Comparison of ENCODE assay signal across 8 cellular contexts in genomic region chr11:33869511-33870422, GRCh38. TPM values are rescaled to one million over a fixed set of nuclear protein-coding genes. Genes with fewer than 3 reads are reported as not detected.
DNase-seq lines count a peak whose midpoint lies in the region; ATAC-seq and TF ChIP-seq lines count a peak whose summit lies in the region.

No MANE protein-coding gene starts in this region.

- POLR2A ChIA-PET in activated CD8-positive, alpha-beta T cell treated with anti-CD3 and anti-CD28 coated beads, Interleukin-2, amount 10 ng/mL, durations not matched to agents 7 days and 5 days (lab: Charles Lee): no interaction called here

- peak overlapping the region; percentile 32 for H4K8ac ChIP-seq in neuronal stem cell (ENCODE audit: low read depth, low read length)

- no peaks in the 10 kb centered on the region for H3K9me3 Mint-ChIP-seq in activated CD8-positive, alpha-beta T cell treated with anti-CD3 and anti-CD28 coated beads, Interleukin-2, amount 10 ng/mL, durations not matched to agents 7 days and 5 days (ENCODE audit: insufficient read depth)
- H3K9me3 Mint-ChIP-seq in glutamatergic neuron (ENCODE audit: unreplicated experiment): no peaks in the 10 kb centered on the region

- peaks cover 71% of the 10 kb centered on the region for H3K4me1 ChIP-seq in DOHH2 (ENCODE audit: control insufficient read depth, low read length)
- H3K4me1 ChIP-seq in neuronal stem cell (ENCODE audit: control insufficient read depth in 2 of 2, insufficient read depth in 1 of 2, low read depth in 1 of 2, low read length in 2 of 2): peaks cover 5 to 8% of the 10 kb centered on the region in 2 donors

- peak overlapping the region; percentile 93 for H3K18ac ChIP-seq in neuronal stem cell (ENCODE audit: low read length)

- peaks cover 4% of the 10 kb centered on the region for H4K20me1 ChIP-seq in DOHH2 (ENCODE audit: control insufficient read depth, insufficient read depth, low read depth, low read length)

- H3K27me3 ChIP-seq in DOHH2 (ENCODE audit: control insufficient read depth, low read length): no peaks in the 10 kb centered on the region
- peaks cover 7 to 95% (median 33%) of the 10 kb centered on the region in 3 experiments for H3K27me3 ChIP-seq in neuronal stem cell (ENCODE audit: control insufficient read depth in 3 of 3, insufficient read depth in 3 of 3, low read depth in 1 of 3, low read length in 3 of 3)

- H3K79me2 ChIP-seq in DOHH2 (ENCODE audit: control insufficient read depth, low read length): peaks cover 43% of the 10 kb centered on the region

- H3K36me3 ChIP-seq in DOHH2 (ENCODE audit: control insufficient read depth, low read length) (peaks cover 30% of the 10 kb centered on the region), neuronal stem cell (replicated peaks in 1 of 2; ENCODE audit: control insufficient read depth in 2 of 2, insufficient read depth in 2 of 2, low read length in 2 of 2) (no peaks in the 10 kb centered on the region)

- H3K27ac ChIP-seq in DOHH2 (ENCODE audit: low read depth, low read length) (peak overlapping the region; percentile 80), neuronal stem cell (replicated peaks; ENCODE audit: low read length) (no peak overlapping the region)

- no peak overlapping the region for H3K14ac ChIP-seq in neuronal stem cell (ENCODE audit: low read length)

- DNase-seq in NCI-H1930 (lab: John Stamatoyannopoulos, UW) (peak; percentile 24 to 53), glutamatergic neuron (peak; percentile 74), neuronal stem cell (ENCODE audit: low spot score) (no peak)
- no peak for DNase-seq in activated CD8-positive, alpha-beta T cell treated with anti-CD3 and anti-CD28 coated beads, Interleukin-2, amount 10 ng/mL, durations not matched to agents 7 days and 5 days

- H3K9me2 ChIP-seq in DOHH2 (replicated peaks; ENCODE audit: control insufficient read depth, low read length): no peaks in the 10 kb centered on the region

- peak overlapping the region; percentile 93 for H2AFZ ChIP-seq in neuronal stem cell (ENCODE audit: low read length)

- H3K4me3 Mint-ChIP-seq in activated CD8-positive, alpha-beta T cell treated with anti-CD3 and anti-CD28 coated beads, Interleukin-2, amount 10 ng/mL, durations not matched to agents 7 days and 5 days: peak overlapping the region; percentile 75
- H3K4me3 Mint-ChIP-seq in glutamatergic neuron (ENCODE audit: unreplicated experiment): peak overlapping the region; percentile 94

- H3K36me3 Mint-ChIP-seq in activated CD8-positive, alpha-beta T cell treated with anti-CD3 and anti-CD28 coated beads, Interleukin-2, amount 10 ng/mL, durations not matched to agents 7 days and 5 days (ENCODE audit: low read depth): no peaks in the 10 kb centered on the region
- no peaks in the 10 kb centered on the region for H3K36me3 Mint-ChIP-seq in glutamatergic neuron (ENCODE audit: unreplicated experiment)

- H3K9ac ChIP-seq in neuronal stem cell (ENCODE audit: low read depth, low read length, poor library complexity): peak overlapping the region; percentile 44

- H2BK5ac ChIP-seq in neuronal stem cell (ENCODE audit: low read length): no peak overlapping the region

- no CpG with 5 or more reads among the region's 81 CpGs for WGBS in neuronal stem cell (ENCODE audit: extremely low coverage in 2 of 2, insufficient read length in 2 of 2, insufficient replicate concordance in 1 of 2), 2 donors

- peak; percentile 42 for ATAC-seq in GM21619 (IDR thresholded peaks at IDR 0.05; ENCODE audit: unreplicated experiment)
- peak; percentile 60 for ATAC-seq in activated CD8-positive, alpha-beta T cell treated with anti-CD3 and anti-CD28 coated beads, Interleukin-2, amount 10 ng/mL, durations not matched to agents 7 days and 5 days
- no peak for ATAC-seq in GM18520 (IDR thresholded peaks at IDR 0.05; ENCODE audit: unreplicated experiment)
- ATAC-seq in GM21515 (IDR thresholded peaks at IDR 0.05; ENCODE audit: unreplicated experiment): no peak

- no peak overlapping the region for H4K91ac ChIP-seq in neuronal stem cell (ENCODE audit: low read depth, low read length, poor library complexity)

- peak overlapping the region; percentile 34 for H2BK15ac ChIP-seq in neuronal stem cell (ENCODE audit: low read length)

- peak overlapping the region; percentile 61 for H3K23ac ChIP-seq in neuronal stem cell (ENCODE audit: low read depth, low read length, poor library complexity)

- TF ChIP-seq CTCF in DOHH2 (IDR thresholded peaks at IDR 0.05; ENCODE audit: low read depth, low read length, poor library complexity, severe bottlenecking): no peak
- TF ChIP-seq CTCF in glutamatergic neuron (IDR thresholded peaks at IDR 0.05; ENCODE audit: partially characterized antibody, unreplicated experiment): no peak

- CTCF ChIA-PET in activated CD8-positive, alpha-beta T cell treated with anti-CD3 and anti-CD28 coated beads, Interleukin-2, amount 10 ng/mL, durations not matched to agents 7 days and 5 days (lab: Charles Lee): interaction anchor here (0.8 to 2.3 kb wide), 3 partner anchors 12 to 118 kb away, joined by 3 to 14 read pairs (median 4); no protein-coding TSS in a partner anchor

- H2BK12ac ChIP-seq in neuronal stem cell (ENCODE audit: low read length): peak overlapping the region; percentile 99

- no peak overlapping the region for H3K4ac ChIP-seq in neuronal stem cell (ENCODE audit: low read length)

- no peak overlapping the region for H2BK120ac ChIP-seq in neuronal stem cell (ENCODE audit: low read depth, low read length)

- H3K79me1 ChIP-seq in neuronal stem cell (ENCODE audit: low read depth, low read length): no peaks in the 10 kb centered on the region

- H3K4me3 ChIP-seq in DOHH2 (ENCODE audit: low read length): peak overlapping the region; percentile 91
- H3K4me3 ChIP-seq in neuronal stem cell (ENCODE audit: low read length in 2 of 2): peak overlapping the region; percentile 38 to 81

- peaks cover 15% of the 10 kb centered on the region for H3K4me1 Mint-ChIP-seq in activated CD8-positive, alpha-beta T cell treated with anti-CD3 and anti-CD28 coated beads, Interleukin-2, amount 10 ng/mL, durations not matched to agents 7 days and 5 days (ENCODE audit: low read depth)
- H3K4me1 Mint-ChIP-seq in glutamatergic neuron (ENCODE audit: low read depth, unreplicated experiment): peaks cover 16% of the 10 kb centered on the region

- no peak overlapping the region for H3K27ac Mint-ChIP-seq in activated CD8-positive, alpha-beta T cell treated with anti-CD3 and anti-CD28 coated beads, Interleukin-2, amount 10 ng/mL, durations not matched to agents 7 days and 5 days
- peak overlapping the region; percentile 81 for H3K27ac Mint-ChIP-seq in glutamatergic neuron (ENCODE audit: unreplicated experiment)

- H3K4me2 ChIP-seq in DOHH2 (ENCODE audit: low read length): peak overlapping the region; percentile 88
- peak overlapping the region; percentile 96 for H3K4me2 ChIP-seq in neuronal stem cell (ENCODE audit: insufficient read depth, low read length, poor library complexity, severe bottlenecking)

- peaks cover 65% of the 10 kb centered on the region for H3K27me3 Mint-ChIP-seq in activated CD8-positive, alpha-beta T cell treated with anti-CD3 and anti-CD28 coated beads, Interleukin-2, amount 10 ng/mL, durations not matched to agents 7 days and 5 days (ENCODE audit: low read depth)
- peaks cover 18% of the 10 kb centered on the region for H3K27me3 Mint-ChIP-seq in glutamatergic neuron (ENCODE audit: unreplicated experiment)

- peak overlapping the region; percentile 28 for H2AK5ac ChIP-seq in neuronal stem cell (ENCODE audit: low read depth, low read length)

- peaks cover 13% of the 10 kb centered on the region for H3F3A ChIP-seq in DOHH2 (ENCODE audit: control insufficient read depth, insufficient read depth)

- H3K9me3 ChIP-seq in DOHH2 (ENCODE audit: control insufficient read depth, insufficient read depth, low read length) (no peaks in the 10 kb centered on the region), neuronal stem cell (replicated peaks in 1 of 2; ENCODE audit: control insufficient read depth in 2 of 2, insufficient read depth in 1 of 2, low read depth in 1 of 2, low read length in 2 of 2) (no peaks in the 10 kb centered on the region)

RNA-seq across cellular contexts. Expression of gene LMO2, which starts 22.1 kb away (rescaled TPM):
- total RNA-seq in activated CD8-positive, alpha-beta T cell treated with anti-CD3 and anti-CD28 coated beads, Interleukin-2, amount 10 ng/mL, durations not matched to agents 7 days and 5 days: not detected
- 2.7 TPM for total RNA-seq in glutamatergic neuron (ENCODE audit: unreplicated experiment)
- polyA plus RNA-seq in neuronal stem cell (2013, experiment 1 of 2): 1.9 TPM
- polyA plus RNA-seq in neuronal stem cell (2013, experiment 2 of 2): 1.8 TPM

Comparison
In these comparisons a context has a peak if more than half of its experiments do, and no peak if none do; other contexts are left out.
1. ATAC-seq: peak in GM21619 (single experiment) and activated CD8-positive, alpha-beta T cell treated with anti-CD3 and anti-CD28 coated beads, Interleukin-2, amount 10 ng/mL, durations not matched to agents 7 days and 5 days (single experiment); none in GM18520 (single experiment) and GM21515 (single experiment).
2. DNase-seq: peak in NCI-H1930 (2 of 2) and glutamatergic neuron (single experiment); none in activated CD8-positive, alpha-beta T cell treated with anti-CD3 and anti-CD28 coated beads, Interleukin-2, amount 10 ng/mL, durations not matched to agents 7 days and 5 days (single experiment) and neuronal stem cell (single experiment).